ENCODE assay signal across 8 cellular contexts in genomic region chr2:23384551-23385349, GRCh38. TPM values are rescaled to one million over a fixed set of nuclear protein-coding genes. Genes with fewer than 3 reads are reported as not detected.
DNase-seq lines count a peak whose midpoint lies in the region; ATAC-seq and TF ChIP-seq lines count a peak whose summit lies in the region.

Gene KLHL29, plus strand, starts transcription at chr2:23385179. Its CDS starts 177,018 bp downstream, at chr2:23562197.

- peak; percentile 83 for TF ChIP-seq POLR2A in GM18951 (IDR thresholded peaks at IDR 0.05; ENCODE audit: extremely low read depth, insufficient read depth, insufficient read length)

- H2AFZ ChIP-seq in fibroblast of lung (ENCODE audit: low read length), result peak within 1 kb of the TSS; percentile 43

- in situ Hi-C loops in GM18951 (cut with MboI; ENCODE audit: low sequenced_read_pairs, unreplicated experiment), result no loop called here

- H4K20me1 ChIP-seq in fibroblast of lung (ENCODE audit: control insufficient read depth, extremely low read depth, insufficient read depth, low read length), result no peaks in the 10 kb centered on the region

- H3K27ac Mint-ChIP-seq in natural killer cell, result no peak within 1 kb of the TSS
- peak within 1 kb of the TSS; percentile 45 for H3K27ac Mint-ChIP-seq in stimulated activated naive CD8-positive, alpha-beta T cell treated with anti-CD3 and anti-CD28 coated beads, Interleukin-15, Interleukin-2, amounts not matched to agents 100 ng/mL and 50 ng/mL, for 24 hours

- H3K4me3 ChIP-seq in fibroblast of lung (replicated peaks in 1 of 4; ENCODE audit: control extremely low read depth in 1 of 4, insufficient read depth in 1 of 4, low read depth in 3 of 4, low read length in 4 of 4), result peak within 1 kb of the TSS; percentile 55 to 85 (median 71)

- H3K4me1 Mint-ChIP-seq in natural killer cell, result peaks cover 22 to 23% of the 10 kb centered on the region in 2 donors
- H3K4me1 Mint-ChIP-seq in stimulated activated naive CD8-positive, alpha-beta T cell treated with anti-CD3 and anti-CD28 coated beads, Interleukin-15, Interleukin-2, amounts not matched to agents 100 ng/mL and 50 ng/mL, for 24 hours (ENCODE audit: low read depth), result peaks cover 28% of the 10 kb centered on the region

- peak within 1 kb of the TSS; percentile 85 for H3K4me3 Mint-ChIP-seq in natural killer cell
- peak within 1 kb of the TSS; percentile 76 for H3K4me3 Mint-ChIP-seq in stimulated activated naive CD8-positive, alpha-beta T cell treated with anti-CD3 and anti-CD28 coated beads, Interleukin-15, Interleukin-2, amounts not matched to agents 100 ng/mL and 50 ng/mL, for 24 hours

- H3K79me2 ChIP-seq in fibroblast of lung (ENCODE audit: control insufficient read depth, insufficient read depth, low read length), result peaks cover 5% of the 10 kb centered on the region

- no peaks in the 10 kb centered on the region for H3K27me3 ChIP-seq in fibroblast of lung (ENCODE audit: control insufficient read depth, insufficient read depth, low read length)

- ATAC-seq in HG03108 (IDR thresholded peaks at IDR 0.05; ENCODE audit: unreplicated experiment) (peak; percentile 47), natural killer cell (peak; percentile 62 to 85 (median 81))

- no peaks in the 10 kb centered on the region for H3K9me3 Mint-ChIP-seq in natural killer cell
- H3K9me3 Mint-ChIP-seq in stimulated activated naive CD8-positive, alpha-beta T cell treated with anti-CD3 and anti-CD28 coated beads, Interleukin-15, Interleukin-2, amounts not matched to agents 100 ng/mL and 50 ng/mL, for 24 hours, result no peaks in the 10 kb centered on the region

- no peaks in the 10 kb centered on the region for H3K36me3 Mint-ChIP-seq in natural killer cell
- H3K36me3 Mint-ChIP-seq in stimulated activated naive CD8-positive, alpha-beta T cell treated with anti-CD3 and anti-CD28 coated beads, Interleukin-15, Interleukin-2, amounts not matched to agents 100 ng/mL and 50 ng/mL, for 24 hours (ENCODE audit: low read depth), result no peaks in the 10 kb centered on the region

- no peaks in the 10 kb centered on the region for H3K36me3 ChIP-seq in fibroblast of lung (ENCODE audit: control insufficient read depth, insufficient read depth, low read length)

- peak; percentile 78 for DNase-seq in Ammon's horn (ENCODE audit: low spot score)
- peak; percentile 43 for DNase-seq in NOMO-1 treated with DMSO at 0.1 percent for 48 hours (lab: John Stamatoyannopoulos, UW; ENCODE audit: unreplicated experiment)
- DNase-seq in activated T-helper 1 cell treated with Interleukin-2 at 50 U/mL for 16 hours (ENCODE audit: low read depth), result peak; percentile 54
- DNase-seq in fibroblast of lung (ENCODE audit: low read depth in 2 of 2), result peak; percentile 62 to 70
- DNase-seq in natural killer cell, result peak; percentile 26

- no peak for TF ChIP-seq CTCF in fibroblast of lung (conservative IDR thresholded peaks at IDR 0.05 in 1 of 2, IDR thresholded peaks at IDR 0.05 in 1 of 2; ENCODE audit: low read depth in 1 of 2, low read length in 2 of 2)
- no peak for TF ChIP-seq CTCF in natural killer cell (IDR thresholded peaks at IDR 0.05)

- peaks cover 56 to 58% of the 10 kb centered on the region in 2 donors for H3K27me3 Mint-ChIP-seq in natural killer cell (ENCODE audit: low read depth in 2 of 2)
- H3K27me3 Mint-ChIP-seq in stimulated activated naive CD8-positive, alpha-beta T cell treated with anti-CD3 and anti-CD28 coated beads, Interleukin-15, Interleukin-2, amounts not matched to agents 100 ng/mL and 50 ng/mL, for 24 hours, result peaks cover 56% of the 10 kb centered on the region

- no peaks in the 10 kb centered on the region for H3K9me3 ChIP-seq in fibroblast of lung (ENCODE audit: control insufficient read depth, insufficient read depth, low read depth, low read length)

- peaks cover 10% of the 10 kb centered on the region for H3K4me1 ChIP-seq in fibroblast of lung (ENCODE audit: control insufficient read depth, extremely low read depth, insufficient read depth, low read length)

- peak within 1 kb of the TSS; percentile 66 for H3K9ac ChIP-seq in fibroblast of lung (ENCODE audit: insufficient read depth, low read length)

- peak within 1 kb of the TSS; percentile 92 for H3K4me2 ChIP-seq in fibroblast of lung (ENCODE audit: extremely low read depth, insufficient read depth, low read length)

- intact Hi-C loops in natural killer cell (cut with micrococcal nuclease), result no loop called here

- peak within 1 kb of the TSS; percentile 22 for H3K27ac ChIP-seq in fibroblast of lung (ENCODE audit: insufficient read depth, low read length)

RNA-seq across cellular contexts. Expression of gene KLHL29, which starts in this region (rescaled TPM):
- total RNA-seq in fibroblast of lung, result 4.9 and 7.9 TPM in 2 replicates
- 4.2 and 7.1 TPM in 2 replicates for polyA plus RNA-seq in fibroblast of lung
- 6.0 and 9.4 TPM in 2 replicates for polyA plus RNA-seq in fibroblast of lung (2012)
- 6.0 and 9.9 TPM in 2 replicates for polyA minus RNA-seq in fibroblast of lung (ENCODE audit: low replicate concordance)
- total RNA-seq in natural killer cell, result under 1 TPM; 0.24 to 0.43 (median 0.33) TPM

Comparison
In these comparisons a context has a peak if more than half of its experiments do, and no peak if none do; other contexts are left out.
1. Peak in every context shown above with its lines: DNase-seq, ATAC-seq, H3K4me3 ChIP-seq and H3K27ac ChIP-seq.
2. Peak in DNase-seq and ATAC-seq in natural killer cell; RNA of the gene not detected or under 1 TPM.
3. DNase-seq: peak in every context shown above with its lines; median percentile 78 in Ammon's horn; 66 in fibroblast of lung; 54 in activated T-helper 1 cell treated with Interleukin-2 at 50 U/mL for 16 hours; 43 in NOMO-1 treated with DMSO at 0.1 percent for 48 hours; 26 in natural killer cell.